26 cellular contexts compared by ENCODE assay signal in genomic region chr15:43923553-43923952, GRCh38.
"Had no signal": no experiment of that assay in that cellular context is flagged by ENCODE, and none has a peak within 500 bp of the region (broad histone marks: within the 10 kb centered on the region; RNA-seq: fewer than 3 reads in every experiment).

No MANE protein-coding gene starts in this region.

- H3K27ac Mint-ChIP-seq: dendritic cell treated with granulocyte-macrophage colony-stimulating factor and Interleukin-4, amounts not matched to agents 40 ng/mL and 50 ng/mL, for 4 days; effector memory CD8-positive, alpha-beta T cell; endodermal cell; mesothelial cell of epicardium; naive B cell had no signal

- ATAC-seq: effector memory CD8-positive, alpha-beta T cell; esophagus mucosa; gastrocnemius medialis; left colon; left lobe of liver; lower lobe of right lung; mucosa of descending colon had no signal

- H3K4me3 ChIP-seq: colonic mucosa, esophagus squamous epithelium, gastrocnemius medialis, heart right ventricle, left ventricle myocardium inferior, lower lobe of right lung, mucosa of descending colon had no signal

- H3K27me3 ChIP-seq: colonic mucosa, esophagus squamous epithelium, gastrocnemius medialis, heart right ventricle had no signal

- H3K36me3 ChIP-seq: colonic mucosa, esophagus squamous epithelium, gastrocnemius medialis, heart right ventricle, left ventricle myocardium inferior, lower lobe of right lung had no signal

- DNase-seq: colonic mucosa; cortex of kidney; effector CD8-positive, alpha-beta T cell; effector memory CD8-positive, alpha-beta T cell; endodermal cell; erythroblast; esophagus squamous epithelium; foreskin fibroblast; foreskin melanocyte; gastrocnemius medialis; heart right ventricle; hippocampal formation; left colon; left ventricle myocardium inferior; lower lobe of right lung; mesenchymal stem cell; mucosa of descending colon; naive B cell had no signal

- H3K4me1 Mint-ChIP-seq: naive B cell had no signal

- H3K4me1 ChIP-seq: colonic mucosa, gastrocnemius medialis, lower lobe of right lung had no signal

- H3K36me3 Mint-ChIP-seq: mesothelial cell of epicardium, naive B cell had no signal

- H3K9me3 Mint-ChIP-seq: dendritic cell treated with granulocyte-macrophage colony-stimulating factor and Interleukin-4, amounts not matched to agents 40 ng/mL and 50 ng/mL, for 4 days; effector memory CD8-positive, alpha-beta T cell; endodermal cell; mesothelial cell of epicardium; naive B cell had no signal

- FAIRE-seq: endometrium, islet of Langerhans, keratinocyte had no signal

- H3K9me3 ChIP-seq: colonic mucosa, esophagus squamous epithelium, gastrocnemius medialis, heart right ventricle, left ventricle myocardium inferior, lower lobe of right lung, mucosa of descending colon had no signal

- H3K4me3 Mint-ChIP-seq: dendritic cell treated with granulocyte-macrophage colony-stimulating factor and Interleukin-4, amounts not matched to agents 40 ng/mL and 50 ng/mL, for 4 days; effector memory CD8-positive, alpha-beta T cell; endodermal cell; mesothelial cell of epicardium; naive B cell had no signal

- H3K27ac ChIP-seq: colonic mucosa, epithelial cell of prostate, esophagus squamous epithelium, gastrocnemius medialis, heart right ventricle, left ventricle myocardium inferior, lower lobe of right lung had no signal
